In genomic region chr6:46216879-46217278, GRCh38 we compare ENCODE assay signal across 18 cellular contexts. TPM values are rescaled to one million over a fixed set of nuclear protein-coding genes. Genes with fewer than 3 reads are reported as not detected.
A peak's percentile ranks its signal among the peaks of the same experiment; 100 is the strongest.
DNase-seq lines count a peak whose midpoint lies in the region; ATAC-seq and TF ChIP-seq lines count a peak whose summit lies in the region.
"Had no signal": no experiment of that assay in that cellular context is flagged by ENCODE, and none has a peak within 500 bp of the region (broad histone marks: within the 10 kb centered on the region; RNA-seq: fewer than 3 reads in every experiment).

No MANE protein-coding gene starts in this region.

- H3K9ac ChIP-seq in neuronal stem cell (ENCODE audit: low read depth, low read length, poor library complexity), result no peak overlapping the region

- ATAC-seq in activated naive CD8-positive, alpha-beta T cell treated with anti-CD3 and anti-CD28 coated beads, Interleukin-2, amount 50 U/mL, for 24 hours, result no peak
- ATAC-seq: GM23338 had no signal

- TF ChIP-seq POLR2A in suprapubic skin (IDR thresholded peaks at IDR 0.05), result no peak

- no peak overlapping the region for H2BK120ac ChIP-seq in neuronal stem cell (ENCODE audit: low read depth, low read length)

- no peak overlapping the region for H3K4me3 ChIP-seq in neuronal stem cell (ENCODE audit: low read length in 2 of 2)
- H3K4me3 ChIP-seq in suprapubic skin, result no peak overlapping the region
- H3K4me3 ChIP-seq in OCI-LY7 (ENCODE audit: low read depth, low read length, poor library complexity, severe bottlenecking), result no peak overlapping the region
- no peak overlapping the region for H3K4me3 ChIP-seq in PC-9
- H3K4me3 ChIP-seq: GM23338, Peyer's patch had no signal

- BruUV-seq in OCI-LY7 (replicated peaks; lab: Mats Ljungman, UMichigan), result no TSS peak
- BruUV-seq in PC-9 (replicated peaks; lab: Mats Ljungman, UMichigan), result no TSS peak

- no peak for TF ChIP-seq CTCF in suprapubic skin (IDR thresholded peaks at IDR 0.05)
- TF ChIP-seq CTCF in OCI-LY7 (conservative IDR thresholded peaks at IDR 0.05; ENCODE audit: low read length), result no peak
- no peak for TF ChIP-seq CTCF in PC-9 (conservative IDR thresholded peaks at IDR 0.05)

- no peak overlapping the region for H4K91ac ChIP-seq in neuronal stem cell (ENCODE audit: low read depth, low read length, poor library complexity)

- H4K8ac ChIP-seq in neuronal stem cell (ENCODE audit: low read depth, low read length), result no peak overlapping the region

- H3K27ac ChIP-seq in angular gyrus (ENCODE audit: low read depth, low read length) (peak overlapping the region; percentile 32), neuronal stem cell (replicated peaks; ENCODE audit: low read length) (no peak overlapping the region), suprapubic skin (peak overlapping the region; percentile 82), OCI-LY7 (ENCODE audit: low read depth, low read length, poor library complexity, severe bottlenecking) (no peak overlapping the region), PC-9 (no peak overlapping the region)
- H3K27ac ChIP-seq: HL-60, Peyer's patch had no signal

- peaks cover 50% of the 10 kb centered on the region for H3K4me1 Mint-ChIP-seq in activated naive CD8-positive, alpha-beta T cell treated with anti-CD3 and anti-CD28 coated beads, Interleukin-2, amount 50 U/mL, for 24 hours

- H3K4me3 Mint-ChIP-seq in activated naive CD8-positive, alpha-beta T cell treated with anti-CD3 and anti-CD28 coated beads, Interleukin-2, amount 50 U/mL, for 24 hours, result no peak overlapping the region
- H3K4me3 Mint-ChIP-seq: CD14-positive monocyte, GM23338 had no signal

- no peak overlapping the region for H3K4ac ChIP-seq in neuronal stem cell (ENCODE audit: low read length)

- H3K27me3 ChIP-seq in neuronal stem cell (ENCODE audit: control insufficient read depth in 3 of 3, insufficient read depth in 3 of 3, low read depth in 1 of 3, low read length in 3 of 3), result no peaks in the 10 kb centered on the region
- H3K27me3 ChIP-seq in suprapubic skin, result no peaks in the 10 kb centered on the region
- peaks cover 6% of the 10 kb centered on the region; the same call in 1 of the 2 replicates for H3K27me3 ChIP-seq in PC-9 (ENCODE audit: insufficient read depth, low read depth)
- H3K27me3 ChIP-seq: Peyer's patch had no signal

- H3K36me3 Mint-ChIP-seq in activated naive CD8-positive, alpha-beta T cell treated with anti-CD3 and anti-CD28 coated beads, Interleukin-2, amount 50 U/mL, for 24 hours (ENCODE audit: low read depth), result no peaks in the 10 kb centered on the region
- H3K36me3 Mint-ChIP-seq: CD14-positive monocyte had no signal

- H3K9me3 Mint-ChIP-seq in activated naive CD8-positive, alpha-beta T cell treated with anti-CD3 and anti-CD28 coated beads, Interleukin-2, amount 50 U/mL, for 24 hours, result no peaks in the 10 kb centered on the region
- H3K9me3 Mint-ChIP-seq: CD14-positive monocyte, GM23338 had no signal

- H2BK15ac ChIP-seq in neuronal stem cell (ENCODE audit: low read length), result no peak overlapping the region

- H3K79me1 ChIP-seq in neuronal stem cell (ENCODE audit: low read depth, low read length), result no peaks in the 10 kb centered on the region

- H3K79me2 ChIP-seq in OCI-LY7 (ENCODE audit: insufficient read depth, low read depth, low read length) (no peaks in the 10 kb centered on the region), PC-9 (ENCODE audit: low read depth) (no peaks in the 10 kb centered on the region)

- H3K4me2 ChIP-seq in neuronal stem cell (ENCODE audit: insufficient read depth, low read length, poor library complexity, severe bottlenecking) (no peak overlapping the region), OCI-LY7 (ENCODE audit: low read length) (no peak overlapping the region), PC-9 (no peak overlapping the region)
- H3K4me2 ChIP-seq: GM23338 had no signal

- intact Hi-C loops in OCI-LY7 (cut with micrococcal nuclease; ENCODE audit: unreplicated experiment), result no loop called here
- intact Hi-C loops in PC-9 (cut with micrococcal nuclease; ENCODE audit: unreplicated experiment), result no loop called here

- WGBS in neuronal stem cell (ENCODE audit: extremely low coverage in 2 of 2, insufficient read length in 2 of 2, insufficient replicate concordance in 1 of 2), 2 donors, result no CpG with 5 or more reads among the region's 2 CpGs
- 86% methylated on average over 2 of the region's 2 CpGs for WGBS in suprapubic skin

- no peak overlapping the region for H3K23ac ChIP-seq in neuronal stem cell (ENCODE audit: low read depth, low read length, poor library complexity)

- H3K14ac ChIP-seq in neuronal stem cell (ENCODE audit: low read length), result no peak overlapping the region

- peak overlapping the region; percentile 16 for H3K18ac ChIP-seq in neuronal stem cell (ENCODE audit: low read length)

- H3F3A ChIP-seq in PC-9 (ENCODE audit: insufficient read depth, low read depth), result no peaks in the 10 kb centered on the region

- peaks cover 5% of the 10 kb centered on the region for H3K27me3 Mint-ChIP-seq in activated naive CD8-positive, alpha-beta T cell treated with anti-CD3 and anti-CD28 coated beads, Interleukin-2, amount 50 U/mL, for 24 hours

- H3K9me2 ChIP-seq in OCI-LY7 (ENCODE audit: insufficient read depth, low read length) (no peaks in the 10 kb centered on the region), PC-9 (ENCODE audit: insufficient read depth) (no peaks in the 10 kb centered on the region; the same call in 1 of the 2 replicates)

- H3K36me3 ChIP-seq in neuronal stem cell (replicated peaks in 1 of 2; ENCODE audit: control insufficient read depth in 2 of 2, insufficient read depth in 2 of 2, low read length in 2 of 2) (no peaks in the 10 kb centered on the region), suprapubic skin (no peaks in the 10 kb centered on the region), OCI-LY7 (ENCODE audit: insufficient read depth, low read length) (no peaks in the 10 kb centered on the region), PC-9 (ENCODE audit: low read depth) (no peaks in the 10 kb centered on the region)
- H3K36me3 ChIP-seq: Peyer's patch had no signal

- no peaks in the 10 kb centered on the region for H3K4me1 ChIP-seq in neuronal stem cell (ENCODE audit: control insufficient read depth in 2 of 2, insufficient read depth in 1 of 2, low read depth in 1 of 2, low read length in 2 of 2)
- peaks cover 19% of the 10 kb centered on the region for H3K4me1 ChIP-seq in suprapubic skin
- H3K4me1 ChIP-seq in OCI-LY7 (ENCODE audit: insufficient read depth, low read length, poor library complexity, severe bottlenecking), result peaks cover 17% of the 10 kb centered on the region
- no peaks in the 10 kb centered on the region for H3K4me1 ChIP-seq in PC-9 (replicated peaks; ENCODE audit: insufficient read depth)

- TF ChIP-seq EP300 in suprapubic skin (IDR thresholded peaks at IDR 0.05), result no peak

- H3K9me3 ChIP-seq in neuronal stem cell (replicated peaks in 1 of 2; ENCODE audit: control insufficient read depth in 2 of 2, insufficient read depth in 1 of 2, low read depth in 1 of 2, low read length in 2 of 2) (no peaks in the 10 kb centered on the region), suprapubic skin (no peaks in the 10 kb centered on the region), OCI-LY7 (ENCODE audit: low read length) (no peaks in the 10 kb centered on the region), PC-9 (ENCODE audit: insufficient read depth, low read depth) (no peaks in the 10 kb centered on the region)
- H3K9me3 ChIP-seq: Peyer's patch had no signal

- H2AFZ ChIP-seq in neuronal stem cell (ENCODE audit: low read length) (no peak overlapping the region), OCI-LY7 (ENCODE audit: low read length) (no peak overlapping the region), PC-9 (no peak overlapping the region)
- H2AFZ ChIP-seq: GM23338 had no signal

- H2BK5ac ChIP-seq in neuronal stem cell (ENCODE audit: low read length), result no peak overlapping the region

- H2BK12ac ChIP-seq in neuronal stem cell (ENCODE audit: low read length), result no peak overlapping the region

- H4K20me1 ChIP-seq in OCI-LY7 (ENCODE audit: insufficient read depth, low read length) (no peaks in the 10 kb centered on the region), PC-9 (ENCODE audit: insufficient read depth) (no peaks in the 10 kb centered on the region)

- H3K27ac Mint-ChIP-seq in activated naive CD8-positive, alpha-beta T cell treated with anti-CD3 and anti-CD28 coated beads, Interleukin-2, amount 50 U/mL, for 24 hours, result no peak overlapping the region
- H3K27ac Mint-ChIP-seq: GM23338 had no signal

- POLR2A ChIA-PET in OCI-LY7 (lab: Charles Lee), result interaction anchor here (0.8 to 1.0 kb wide), 2 partner anchors 162 to 604 kb away, joined by 3 to 4 read pairs; no protein-coding TSS in a partner anchor
- POLR2A ChIA-PET in PC-9 (lab: Charles Lee; ENCODE audit: unreplicated experiment), result no interaction called here

- no peak overlapping the region for H2AK5ac ChIP-seq in neuronal stem cell (ENCODE audit: low read depth, low read length)

- CTCF ChIA-PET in OCI-LY7 (lab: Charles Lee; ENCODE audit: unreplicated experiment) (no interaction called here), PC-9 (lab: Charles Lee) (no interaction called here)

- DNase-seq in LHCN-M2 (ENCODE audit: low read depth) (peak; percentile 27), neuronal stem cell (ENCODE audit: low spot score) (no peak), suprapubic skin (ENCODE audit: low spot score in 2 of 2) (no peak), OCI-LY7 (ENCODE audit: low spot score) (no peak), PC-9 (no peak)
- no peak for DNase-seq in activated naive CD8-positive, alpha-beta T cell treated with anti-CD3 and anti-CD28 coated beads, Interleukin-2, amount 50 U/mL, for 24 hours
- DNase-seq: COR-L47, DMS153, EL, NCI-H1048, NCI-H146, NCI-H446 had no signal

RNA-seq across cellular contexts. Expression of gene ENPP5, which starts 46.1 kb away (rescaled TPM):
- total RNA-seq in LHCN-M2 (2014; rRNA removed), result 1.3 and 2.2 TPM in 2 replicates
- 0.56 TPM for polyA plus RNA-seq in LHCN-M2 (2012)
- polyA plus RNA-seq in neuronal stem cell (2013, experiment 1 of 2), result 3.6 TPM
- polyA plus RNA-seq in neuronal stem cell (2013, experiment 2 of 2), result 3.3 TPM
- total RNA-seq in suprapubic skin, result 1 to 10 TPM in 3 of 4 donors, under 1 TPM in 1; 0.98 to 4.5 (median 3.1) TPM
- 0.50 and 0.59 TPM in 2 replicates for total RNA-seq in OCI-LY7 (2014; rRNA removed; shearing (Covaris generic))
- 1.6 and 2.4 TPM in 2 replicates for total RNA-seq in OCI-LY7 (2022)
- total RNA-seq in PC-9 (2021), result 8.0 and 9.1 TPM in 2 replicates
- total RNA-seq: A673 had no signal
- polyA plus RNA-seq: CD14-positive monocyte had no signal

Comparison
In these comparisons a context has a peak if more than half of its experiments do, and no peak if none do; other contexts are left out.
1. H3K27ac ChIP-seq: peak in angular gyrus (single experiment) and suprapubic skin (single experiment); none in neuronal stem cell (single experiment), OCI-LY7 (single experiment) and PC-9 (single experiment).